In the genomic region with DNA sequence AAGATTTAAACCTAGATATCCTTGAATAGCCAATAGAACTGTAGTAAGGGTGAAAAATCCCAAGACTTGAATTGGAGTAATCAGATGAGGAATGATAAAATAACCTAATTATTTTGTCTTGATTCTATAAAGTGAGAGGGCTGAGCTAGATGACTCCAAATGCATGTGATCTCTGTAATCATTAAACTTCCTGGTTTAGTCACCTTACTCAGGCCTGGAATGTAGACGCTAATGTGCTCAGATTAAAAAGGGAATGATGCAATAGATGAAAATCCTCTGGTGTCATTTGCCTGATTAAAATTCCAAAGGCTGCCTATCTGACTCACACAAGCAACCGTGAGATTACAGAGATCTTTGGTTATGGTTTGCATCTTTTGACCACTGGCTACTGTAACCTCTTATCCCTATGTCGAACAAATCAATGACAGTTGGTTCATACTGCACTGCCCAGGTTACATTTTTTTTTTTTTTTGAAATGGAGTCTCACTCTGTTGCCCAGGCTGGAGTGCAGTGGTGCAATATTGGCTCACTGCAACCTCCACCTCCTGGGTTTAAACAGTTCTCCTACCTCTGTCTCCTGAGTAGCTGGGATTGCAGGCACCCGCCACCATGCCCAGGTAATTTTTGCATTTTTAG, we compare ENCODE assay signal across 13 cellular contexts. TPM values are rescaled to one million over a fixed set of nuclear protein-coding genes. Genes with fewer than 3 reads are reported as not detected.
DNase-seq lines count a peak whose midpoint lies in the region; ATAC-seq and TF ChIP-seq lines count a peak whose summit lies in the region.
"Had no signal": no experiment of that assay in that cellular context is flagged by ENCODE, and none has a peak within 500 bp of the region (broad histone marks: within the 10 kb centered on the region; RNA-seq: fewer than 3 reads in every experiment).

No MANE protein-coding gene starts in this region.

- H3K27me3 Mint-ChIP-seq in Calu3 (ENCODE audit: unreplicated experiment) = no peaks in the 10 kb centered on the region
- H3K27me3 Mint-ChIP-seq in activated naive CD8-positive, alpha-beta T cell treated with anti-CD3 and anti-CD28 coated beads, Interleukin-2, amount 50 U/mL, for 24 hours = peaks cover 3% of the 10 kb centered on the region
- no peaks in the 10 kb centered on the region for H3K27me3 Mint-ChIP-seq in effector memory CD8-positive, alpha-beta T cell
- H3K27me3 Mint-ChIP-seq: dendritic cell treated with granulocyte-macrophage colony-stimulating factor and Interleukin-4, amounts not matched to agents 40 ng/mL and 50 ng/mL, for 4 days; stimulated activated naive CD8-positive, alpha-beta T cell treated with anti-CD3 and anti-CD28 coated beads, Interleukin-15, Interleukin-2, amounts not matched to agents 100 ng/mL and 50 ng/mL, for 24 hours had no signal

- no peaks in the 10 kb centered on the region for H3K9me3 Mint-ChIP-seq in Calu3 (ENCODE audit: low read depth, unreplicated experiment)
- H3K9me3 Mint-ChIP-seq in activated naive CD8-positive, alpha-beta T cell treated with anti-CD3 and anti-CD28 coated beads, Interleukin-2, amount 50 U/mL, for 24 hours = no peaks in the 10 kb centered on the region
- peaks cover 0 to 3% of the 10 kb centered on the region in 2 donors for H3K9me3 Mint-ChIP-seq in effector memory CD8-positive, alpha-beta T cell
- H3K9me3 Mint-ChIP-seq: stimulated activated naive CD8-positive, alpha-beta T cell treated with anti-CD3 and anti-CD28 coated beads, Interleukin-15, Interleukin-2, amounts not matched to agents 100 ng/mL and 50 ng/mL, for 24 hours had no signal

- peak; percentile 91 for ATAC-seq in mucosa of descending colon
- ATAC-seq in activated naive CD8-positive, alpha-beta T cell treated with anti-CD3 and anti-CD28 coated beads, Interleukin-2, amount 50 U/mL, for 24 hours = no peak
- ATAC-seq in effector memory CD8-positive, alpha-beta T cell (replicated peaks) = no peak
- ATAC-seq: left lobe of liver had no signal

- no peaks in the 10 kb centered on the region for H3K36me3 ChIP-seq in mucosa of descending colon (ENCODE audit: low read depth)

- H3K27ac Mint-ChIP-seq in Calu3 (ENCODE audit: unreplicated experiment) = peak overlapping the region; percentile 92
- no peak overlapping the region for H3K27ac Mint-ChIP-seq in activated naive CD8-positive, alpha-beta T cell treated with anti-CD3 and anti-CD28 coated beads, Interleukin-2, amount 50 U/mL, for 24 hours
- peak overlapping the region in 1 of 2 donors; percentile 87 for H3K27ac Mint-ChIP-seq in effector memory CD8-positive, alpha-beta T cell
- H3K27ac Mint-ChIP-seq: dendritic cell treated with granulocyte-macrophage colony-stimulating factor and Interleukin-4, amounts not matched to agents 40 ng/mL and 50 ng/mL, for 4 days had no signal

- H3K4me1 Mint-ChIP-seq in Calu3 (ENCODE audit: low read depth, unreplicated experiment) = peaks cover 47% of the 10 kb centered on the region
- H3K4me1 Mint-ChIP-seq in activated naive CD8-positive, alpha-beta T cell treated with anti-CD3 and anti-CD28 coated beads, Interleukin-2, amount 50 U/mL, for 24 hours = peaks cover 33% of the 10 kb centered on the region
- peaks cover 25 to 35% of the 10 kb centered on the region in 2 donors for H3K4me1 Mint-ChIP-seq in effector memory CD8-positive, alpha-beta T cell (ENCODE audit: low read depth in 2 of 2)

- DNase-seq in Calu3 = peak; percentile 56
- DNase-seq in NCI-H69 (lab: John Stamatoyannopoulos, UW) = peak; percentile 15
- DNase-seq in dermis blood vessel endothelial cell = peak; percentile 78
- no peak for DNase-seq in mucosa of descending colon
- DNase-seq in NCI-H2171 treated with DMSO at 0.1 percent for 48 hours (lab: John Stamatoyannopoulos, UW) = no peak
- DNase-seq in anterior cingulate cortex (lab: John Stamatoyannopoulos, UW) = no peak
- DNase-seq in activated naive CD8-positive, alpha-beta T cell treated with anti-CD3 and anti-CD28 coated beads, Interleukin-2, amount 50 U/mL, for 24 hours = no peak
- no peak for DNase-seq in effector memory CD8-positive, alpha-beta T cell
- DNase-seq: SHP77 treated with DMSO at 0.1 percent for 48 hours had no signal

- peak overlapping the region; percentile 10 for H3K4me3 Mint-ChIP-seq in Calu3 (ENCODE audit: low read depth, unreplicated experiment)
- H3K4me3 Mint-ChIP-seq in activated naive CD8-positive, alpha-beta T cell treated with anti-CD3 and anti-CD28 coated beads, Interleukin-2, amount 50 U/mL, for 24 hours = no peak overlapping the region
- H3K4me3 Mint-ChIP-seq in effector memory CD8-positive, alpha-beta T cell = no peak overlapping the region
- H3K4me3 Mint-ChIP-seq: dendritic cell treated with granulocyte-macrophage colony-stimulating factor and Interleukin-4, amounts not matched to agents 40 ng/mL and 50 ng/mL, for 4 days; stimulated activated naive CD8-positive, alpha-beta T cell treated with anti-CD3 and anti-CD28 coated beads, Interleukin-15, Interleukin-2, amounts not matched to agents 100 ng/mL and 50 ng/mL, for 24 hours had no signal

- intact Hi-C loops in Calu3 (cut with micrococcal nuclease; ENCODE audit: unreplicated experiment) = no loop called here
- intact Hi-C loops in mucosa of descending colon (cut with DNase I, micrococcal nuclease) = no loop called here

- H3K4me3 ChIP-seq in mucosa of descending colon = no peak overlapping the region

- no peak for TF ChIP-seq CTCF in Calu3 (IDR thresholded peaks at IDR 0.05; ENCODE audit: unreplicated experiment)
- no peak for TF ChIP-seq CTCF in mucosa of descending colon (IDR thresholded peaks at IDR 0.05)

- BruUV-seq in Calu3 (replicated peaks; lab: Mats Ljungman, UMichigan) = no TSS peak

- CTCF ChIA-PET in Calu3 (lab: Charles Lee) = interaction anchor here (0.9 to 1.0 kb wide), 4 partner anchors 37 to 190 kb away, joined by 3 to 4 read pairs (median 3); a partner anchor contains a TSS

- no peaks in the 10 kb centered on the region for H3K9me3 ChIP-seq in mucosa of descending colon

- peaks cover 8% of the 10 kb centered on the region for H3K4me1 ChIP-seq in mucosa of descending colon (ENCODE audit: low read depth)

- peaks cover 54% of the 10 kb centered on the region for H3K36me3 Mint-ChIP-seq in Calu3 (ENCODE audit: insufficient read depth, unreplicated experiment)
- no peaks in the 10 kb centered on the region for H3K36me3 Mint-ChIP-seq in activated naive CD8-positive, alpha-beta T cell treated with anti-CD3 and anti-CD28 coated beads, Interleukin-2, amount 50 U/mL, for 24 hours (ENCODE audit: low read depth)
- H3K36me3 Mint-ChIP-seq in effector memory CD8-positive, alpha-beta T cell (ENCODE audit: insufficient read depth) = peaks cover 7% of the 10 kb centered on the region

RNA-seq across cellular contexts. Expression of a gene that starts 2.9 kb away (rescaled TPM):
- total RNA-seq in Calu3 (2022) = 112 and 113 TPM in 2 replicates
- 0.23 and 0.85 TPM in 2 replicates for total RNA-seq in dermis blood vessel endothelial cell
- total RNA-seq in mucosa of descending colon = 10 to 100 TPM; 20.2 to 31.2 (median 23.9) TPM
- total RNA-seq: skeletal muscle tissue had no signal

RNA-seq across cellular contexts. Expression of a gene that starts 37.2 kb away (rescaled TPM):
- total RNA-seq in Calu3 (2022) = 39.1 and 47.8 TPM in 2 replicates
- 18.4 and 27.1 TPM in 2 replicates for total RNA-seq in dermis blood vessel endothelial cell
- 10 to 100 TPM; 23.7 to 33.5 (median 27.5) TPM for total RNA-seq in mucosa of descending colon

Comparison
In these comparisons a context has a peak if more than half of its experiments do, and no peak if none do; other contexts are left out.
1. DNase-seq: peak in Calu3 (single experiment), NCI-H69 (single experiment) and dermis blood vessel endothelial cell (single experiment); none in mucosa of descending colon (0 of 3), NCI-H2171 treated with DMSO at 0.1 percent for 48 hours (single experiment), anterior cingulate cortex (0 of 58), activated naive CD8-positive, alpha-beta T cell treated with anti-CD3 and anti-CD28 coated beads, Interleukin-2, amount 50 U/mL, for 24 hours (single experiment) and effector memory CD8-positive, alpha-beta T cell (0 of 3).
2. RNA of a gene that starts 2.9 kb away (total RNA-seq): 112 to 113 TPM in Calu3 and 20.2 to 31.2 TPM in mucosa of descending colon; 0.23 to 0.85 TPM in dermis blood vessel endothelial cell; every median in the first group is over 10 times any median in the second.